22 cellular contexts compared by ENCODE assay signal in the genomic region with DNA sequence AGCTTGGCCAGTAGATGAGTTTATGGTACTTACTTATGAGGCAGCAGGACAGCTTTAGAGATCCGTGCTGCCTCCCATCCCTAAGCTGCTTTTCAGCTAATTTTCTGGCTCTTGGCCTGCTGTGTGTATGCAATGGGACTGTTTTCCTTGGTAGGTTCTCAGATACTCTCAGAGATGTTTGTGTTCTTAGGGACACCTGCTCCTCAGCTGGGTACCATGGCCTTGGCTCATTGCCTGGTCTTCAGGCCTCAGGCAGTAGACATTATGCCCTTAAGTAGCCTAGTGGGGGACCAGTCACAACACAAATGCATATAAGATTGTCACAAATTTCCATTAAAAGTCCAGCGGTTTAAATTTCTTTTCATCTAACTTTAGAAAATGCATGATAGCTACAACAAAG.
A peak's percentile ranks its signal among the peaks of the same experiment; 100 is the strongest.
DNase-seq lines count a peak whose midpoint lies in the region; TF ChIP-seq lines count a peak whose summit lies in the region.
"Had no signal": no experiment of that assay in that cellular context is flagged by ENCODE, and none has a peak within 500 bp of the region (broad histone marks: within the 10 kb centered on the region; RNA-seq: fewer than 3 reads in every experiment).

No MANE protein-coding gene starts in this region.

- H3K36me3 ChIP-seq in A673 (ENCODE audit: insufficient read depth, low read length, poor library complexity, severe bottlenecking) (no peaks in the 10 kb centered on the region), HEK293 (ENCODE audit: control insufficient read depth in 2 of 2, insufficient read depth in 1 of 2, low read length in 2 of 2) (no peaks in the 10 kb centered on the region)
- H3K36me3 ChIP-seq: brain microvascular endothelial cell, prostate gland, right lobe of liver, thoracic aorta had no signal

- CTCF ChIA-PET in A673 (lab: Charles Lee) (no interaction called here), HEK293 (lab: Yijun Ruan, JAX) (interaction anchor here (0.6 kb wide), 1 partner anchor 40 kb away, joined by 4 read pairs; no protein-coding TSS in a partner anchor)

- TF ChIP-seq CTCF in A673 (conservative IDR thresholded peaks at IDR 0.05; ENCODE audit: low read depth, low read length) (no peak), HEK293 (tag by site-specific recombination; IDR thresholded peaks at IDR 0.05) (no peak), choroid plexus epithelial cell (conservative IDR thresholded peaks at IDR 0.05; ENCODE audit: low read depth, low read length) (no peak), GM20000 (IDR thresholded peaks at IDR 0.05; ENCODE audit: extremely low read depth, missing control alignments) (no peak)

- POLR2A ChIA-PET in A673 (lab: Charles Lee; ENCODE audit: low non-redundant PET) (no interaction called here), HEK293 (lab: Yijun Ruan, JAX) (no interaction called here)

- DNase-seq in A673 (ENCODE audit: low spot score): peak; percentile 0
- DNase-seq in NCI-H2196 treated with DMSO at 0.1 percent for 48 hours (lab: John Stamatoyannopoulos, UW; ENCODE audit: unreplicated experiment): peak; percentile 6
- peak; percentile 25 for DNase-seq in choroid plexus epithelial cell (ENCODE audit: low read depth)
- no peak for DNase-seq in GM20000 (ENCODE audit: low spot score)
- no peak for DNase-seq in HuH-7 (ENCODE audit: low spot score)
- DNase-seq in activated CD4-positive, alpha-beta T cell treated with anti-CD3 and anti-CD28 coated beads, Interleukin-2, amount 50 U/mL, for 48 hours: no peak
- DNase-seq: activated CD4-positive, alpha-beta T cell treated with anti-CD3 and anti-CD28 coated beads for 36 hours; amniotic stem cell; brain microvascular endothelial cell; CD8-positive, alpha-beta memory T cell; DMS 273 treated with DMSO at 0.1 percent for 48 hours; H7; kidney glomerular epithelial cell; naive thymus-derived CD8-positive, alpha-beta T cell; right lobe of liver; SHP77 treated with DMSO at 0.1 percent for 48 hours; stimulated activated naive CD8-positive, alpha-beta T cell treated with anti-CD3 and anti-CD28 coated beads, Interleukin-15, amount 100 ng/mL, for 72 hours had no signal

- H3K27me3 ChIP-seq in A673 (replicated peaks; ENCODE audit: insufficient read depth, low read depth, low read length, poor library complexity): no peaks in the 10 kb centered on the region
- H3K27me3 ChIP-seq: brain microvascular endothelial cell, right lobe of liver had no signal

- BruUV-seq in A673 (replicated peaks; lab: Mats Ljungman, UMichigan): no TSS peak

- H3K4me3 ChIP-seq in A673 (ENCODE audit: low read depth, low read length, poor library complexity, severe bottlenecking) (no peak overlapping the region), HEK293 (ENCODE audit: low read depth, low read length) (no peak overlapping the region), choroid plexus epithelial cell (ENCODE audit: low read depth, low read length) (no peak overlapping the region)
- H3K4me3 ChIP-seq: lung, prostate gland, right lobe of liver, thoracic aorta had no signal

- H3K4me1 ChIP-seq in A673 (ENCODE audit: insufficient read depth, low read length, poor library complexity, severe bottlenecking) (no peaks in the 10 kb centered on the region), HEK293 (ENCODE audit: control insufficient read depth, insufficient read depth, low read length) (no peaks in the 10 kb centered on the region)

- H3K9me3 ChIP-seq in A673 (ENCODE audit: low read depth, low read length, poor library complexity, severe bottlenecking) (no peaks in the 10 kb centered on the region), HEK293 (ENCODE audit: control insufficient read depth, insufficient read depth, low read depth, low read length) (no peaks in the 10 kb centered on the region)
- H3K9me3 ChIP-seq: prostate gland, right lobe of liver, thoracic aorta had no signal

- H3K27ac ChIP-seq in A673 (ENCODE audit: low read depth, low read length, poor library complexity, severe bottlenecking) (no peak overlapping the region), HEK293 (ENCODE audit: extremely low read depth, low read depth, low read length) (no peak overlapping the region)
- H3K27ac ChIP-seq: brain microvascular endothelial cell, prostate gland, right lobe of liver, thoracic aorta, VCaP had no signal

- intact Hi-C loops in A673 (cut with micrococcal nuclease; ENCODE audit: unreplicated experiment): no loop called here

TF ChIP-seq in HEK293, 187 proteins besides CTCF, POLR2A, EP300 and RAD21:
- TF ChIP-seq ZIC2 (tag by site-specific recombination; IDR thresholded peaks at IDR 0.05) (peak; percentile 42), ZNF366 (tag by site-specific recombination; conservative IDR thresholded peaks at IDR 0.05) (no peak)
TF ChIP-seq in HEK293: peak in this region for 1.

Comparison
In these comparisons a context has a peak if more than half of its experiments do, and no peak if none do; other contexts are left out.
1. DNase-seq: peak in A673 (single experiment), NCI-H2196 treated with DMSO at 0.1 percent for 48 hours (single experiment) and choroid plexus epithelial cell (single experiment); none in GM20000 (single experiment), HuH-7 (single experiment) and activated CD4-positive, alpha-beta T cell treated with anti-CD3 and anti-CD28 coated beads, Interleukin-2, amount 50 U/mL, for 48 hours (0 of 2).